ENCODE assay signal across 9 cellular contexts in the genomic region with DNA sequence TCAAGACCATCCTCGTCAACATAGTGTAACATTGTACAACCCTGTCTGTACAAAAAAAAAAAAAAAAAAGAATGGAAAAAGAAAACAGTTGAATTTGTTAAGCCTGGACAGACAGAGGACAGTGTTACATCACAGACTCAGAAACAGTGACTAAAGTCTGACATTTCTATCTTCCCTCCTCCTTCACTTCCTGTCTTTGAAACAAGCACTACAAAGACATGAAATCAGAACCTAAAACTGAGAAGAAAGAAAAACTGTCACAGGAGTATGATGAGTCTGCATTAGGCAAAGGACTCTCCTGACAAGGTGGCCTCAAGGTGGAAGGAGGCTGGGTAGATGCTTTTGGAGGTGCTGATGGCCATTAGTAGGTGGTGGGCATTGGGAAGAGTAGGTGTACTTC.
DNase-seq lines count a peak whose midpoint lies in the region; ATAC-seq and TF ChIP-seq lines count a peak whose summit lies in the region.
"Had no signal": no experiment of that assay in that cellular context is flagged by ENCODE, and none has a peak within 500 bp of the region (broad histone marks: within the 10 kb centered on the region; RNA-seq: fewer than 3 reads in every experiment).

No MANE protein-coding gene starts in this region.

- no peak for TF ChIP-seq POLR2A in NB4 (IDR thresholded peaks at IDR 0.05; ENCODE audit: extremely low read depth, insufficient read length)

- H3K9ac ChIP-seq in mammary epithelial cell (ENCODE audit: insufficient read depth, low read length): no peak overlapping the region

- H2AFZ ChIP-seq in mammary epithelial cell (ENCODE audit: low read depth, low read length): no peak overlapping the region

- 100% methylated on average over 1 of the region's 1 CpG for WGBS in mammary epithelial cell (ENCODE audit: low coverage, missing lambda C conversion rate)

- DNase-seq in GM13977 (ENCODE audit: low spot score): peak; percentile 36
- peak; percentile 40 for DNase-seq in NB4 (ENCODE audit: low read depth)
- DNase-seq in left lobe of liver (ENCODE audit: low spot score): no peak
- DNase-seq in mammary epithelial cell: no peak
- DNase-seq in left ventricle myocardium inferior: no peak
- no peak for DNase-seq in ascending aorta (ENCODE audit: low spot score in 2 of 2)
- DNase-seq in hypothalamus (lab: John Stamatoyannopoulos, UW): no peak
- DNase-seq: NCI-H1436 treated with DMSO at 0.1 percent for 48 hours had no signal

- H3K79me2 ChIP-seq in mammary epithelial cell (ENCODE audit: insufficient read depth, low read length): no peaks in the 10 kb centered on the region

- intact Hi-C loops in mammary epithelial cell (cut with micrococcal nuclease) (no loop called here), left ventricle myocardium inferior (cut with micrococcal nuclease) (no loop called here), ascending aorta (cut with DNase I) (no loop called here)

- H3K27ac ChIP-seq in mammary epithelial cell (ENCODE audit: insufficient read depth, low read depth, low read length) (no peak overlapping the region), left ventricle myocardium inferior (replicated peaks) (no peak overlapping the region), ascending aorta (no peak overlapping the region)

- H3K27me3 ChIP-seq in mammary epithelial cell (ENCODE audit: insufficient read depth, low read length): no peaks in the 10 kb centered on the region
- peaks cover 6% of the 10 kb centered on the region for H3K27me3 ChIP-seq in left ventricle myocardium inferior (ENCODE audit: low read depth)
- no peaks in the 10 kb centered on the region for H3K27me3 ChIP-seq in ascending aorta

- in situ Hi-C loops in GM13977 (cut with MboI; ENCODE audit: low pct_unique_long_range_greater_than_20kb, low sequenced_read_pairs, unreplicated experiment): no loop called here
- in situ Hi-C loops in mammary epithelial cell (cut with MboI; ENCODE audit: low sequenced_read_pairs in 2 of 2): no loop called here

- ATAC-seq in GM21717 (IDR thresholded peaks at IDR 0.05; ENCODE audit: unreplicated experiment) (peak; percentile 61), left lobe of liver (peak; percentile 21)

- H3K36me3 ChIP-seq in mammary epithelial cell (ENCODE audit: insufficient read depth, low read length): no peaks in the 10 kb centered on the region
- H3K36me3 ChIP-seq in left ventricle myocardium inferior: no peaks in the 10 kb centered on the region
- no peaks in the 10 kb centered on the region for H3K36me3 ChIP-seq in ascending aorta

- no peak overlapping the region for H3K4me2 ChIP-seq in mammary epithelial cell (ENCODE audit: insufficient read depth, low read depth, low read length)

- dilution Hi-C loops in mammary epithelial cell (cut with HindIII; ENCODE audit: low sequenced_read_pairs): loop anchor here (5.0 to 10.0 kb wide), 2 partner anchors 62 to 106 kb away; no protein-coding TSS in a partner anchor

- H3K9me3 ChIP-seq in mammary epithelial cell (replicated peaks; ENCODE audit: insufficient read depth, low read length) (no peaks in the 10 kb centered on the region), left ventricle myocardium inferior (replicated peaks) (no peaks in the 10 kb centered on the region), ascending aorta (no peaks in the 10 kb centered on the region)

- BruUV-seq in mammary epithelial cell (replicated peaks; lab: Mats Ljungman, UMichigan): no TSS peak

- H3K4me3 ChIP-seq in NB4 (ENCODE audit: low read depth, low read length) (no peak overlapping the region), mammary epithelial cell (replicated peaks in 1 of 3; ENCODE audit: insufficient read depth in 1 of 3, low read depth in 2 of 3, low read length in 3 of 3) (no peak overlapping the region), left ventricle myocardium inferior (no peak overlapping the region), ascending aorta (no peak overlapping the region)

- CTCF ChIA-PET in mammary epithelial cell (lab: Charles Lee; ENCODE audit: low non-redundant PET): no interaction called here

- TF ChIP-seq CTCF in GM13977 (IDR thresholded peaks at IDR 0.05; ENCODE audit: extremely low read depth, insufficient read depth, missing control alignments) (no peak), NB4 (IDR thresholded peaks at IDR 0.05; ENCODE audit: low read depth, low read length) (no peak), mammary epithelial cell (conservative IDR thresholded peaks at IDR 0.05 in 1 of 2, IDR thresholded peaks at IDR 0.05 in 1 of 2; ENCODE audit: extremely low read depth in 1 of 2, insufficient read depth in 1 of 2, low read depth in 1 of 2, low read length in 2 of 2) (no peak), left ventricle myocardium inferior (IDR thresholded peaks at IDR 0.05; ENCODE audit: borderline replicate concordance) (no peak), ascending aorta (IDR thresholded peaks at IDR 0.05) (no peak)

- peaks cover 14% of the 10 kb centered on the region for H3K4me1 ChIP-seq in mammary epithelial cell (ENCODE audit: insufficient read depth, low read length)
- H3K4me1 ChIP-seq in left ventricle myocardium inferior: no peaks in the 10 kb centered on the region
- H3K4me1 ChIP-seq in ascending aorta: no peaks in the 10 kb centered on the region

- H4K20me1 ChIP-seq in mammary epithelial cell (ENCODE audit: insufficient read depth, low read length): no peaks in the 10 kb centered on the region

Comparison
In these comparisons a context has a peak if more than half of its experiments do, and no peak if none do; other contexts are left out.
1. DNase-seq: peak in GM13977 (single experiment) and NB4 (single experiment); none in left lobe of liver (single experiment), mammary epithelial cell (single experiment), left ventricle myocardium inferior (single experiment), ascending aorta (0 of 2) and hypothalamus (0 of 51).